Comparison of ENCODE assay signal across 17 cellular contexts in genomic region chr2:60503923-60504514, GRCh38. TPM values are rescaled to one million over a fixed set of nuclear protein-coding genes. Genes with fewer than 3 reads are reported as not detected.
A peak's percentile ranks its signal among the peaks of the same experiment; 100 is the strongest.
DNase-seq lines count a peak whose midpoint lies in the region; ATAC-seq, FAIRE-seq and TF ChIP-seq lines count a peak whose summit lies in the region.
"Had no signal": no experiment of that assay in that cellular context is flagged by ENCODE, and none has a peak within 500 bp of the region (broad histone marks: within the 10 kb centered on the region; RNA-seq: fewer than 3 reads in every experiment).

No MANE protein-coding gene starts in this region.

- TF ChIP-seq CTCF in 22Rv1 (IDR thresholded peaks at IDR 0.05) = 0 out of 2 replicates have a peak, but pooled peaks have one; percentile 16
- no peak for TF ChIP-seq CTCF in VCaP (conservative IDR thresholded peaks at IDR 0.05)
- TF ChIP-seq CTCF in foreskin fibroblast (IDR thresholded peaks at IDR 0.05; ENCODE audit: low read depth, low read length) = peak; percentile 11

- no peak overlapping the region for H3K4me3 ChIP-seq in foreskin fibroblast (ENCODE audit: low read depth in 1 of 2, low read length in 2 of 2)
- H3K4me3 ChIP-seq: gastrocnemius medialis, stomach had no signal

- H3K27ac ChIP-seq in 22Rv1 = no peak overlapping the region
- H3K27ac ChIP-seq in VCaP = peak overlapping the region; percentile 97
- H3K27ac ChIP-seq: gastrocnemius medialis, stomach had no signal

- no peak for TF ChIP-seq POLR2A in GM12891 (IDR thresholded peaks at IDR 0.05; ENCODE audit: low read depth, low read length)

- DNase-seq in GM12891 (ENCODE audit: insufficient read length, low spot score) (no peak), foreskin fibroblast (peak in 1 of 2 donors; percentile 38), H4 (ENCODE audit: low spot score) (no peak), NCI-H226 (no peak)
- no peak for DNase-seq in stimulated activated CD4-positive, alpha-beta T cell treated with anti-CD3 and anti-CD28 coated beads, Interleukin-15, amount 100 ng/mL, for 24 hours
- DNase-seq: activated gamma-delta T cell, DMS 273 treated with DMSO at 0.1 percent for 48 hours, gastrocnemius medialis, KBM-7, midbrain, NCI-H1417, small intestine, stomach had no signal

- ATAC-seq in HG02970 (IDR thresholded peaks at IDR 0.05; ENCODE audit: low FRiP score, unreplicated experiment) = no peak
- ATAC-seq: gastrocnemius medialis had no signal

- FAIRE-seq in GM12891 (lab: Jason Lieb, UNC) = peak; percentile 70
- FAIRE-seq: astrocyte, small intestine had no signal

TF ChIP-seq in GM12891, 5 proteins besides CTCF, POLR2A, EP300 and RAD21:
- TF ChIP-seq SPI1 (IDR thresholded peaks at IDR 0.05; ENCODE audit: low read depth, low read length) = no peak
- no peak for TF ChIP-seq PAX5 (IDR thresholded peaks at IDR 0.05; ENCODE audit: insufficient read depth, low read length, severe bottlenecking)
- no peak for TF ChIP-seq POLR2AphosphoS5 (IDR thresholded peaks at IDR 0.05; ENCODE audit: low read depth, low read length)
- no peak for TF ChIP-seq POU2F2 (IDR thresholded peaks at IDR 0.05; ENCODE audit: low read depth, low read length)
- TF ChIP-seq TAF1 (IDR thresholded peaks at IDR 0.05; ENCODE audit: low read depth, low read length) = no peak
TF ChIP-seq in GM12891: peak in this region for 0.

RNA-seq across cellular contexts. Expression of gene BCL11A, which starts 49.4 kb away (rescaled TPM):
- 10.6 TPM for polyA plus RNA-seq in GM12891 (2012; ENCODE audit: low read depth, missing spikeins)
- 1.1 and 1.3 TPM in 2 replicates for total RNA-seq in H4 (2014; rRNA removed; shearing (Covaris generic))
